18 cellular contexts compared by ENCODE assay signal in genomic region chr9:7164440-7165349, GRCh38.
A peak's percentile ranks its signal among the peaks of the same experiment; 100 is the strongest.
DNase-seq lines count a peak whose midpoint lies in the region; ATAC-seq and TF ChIP-seq lines count a peak whose summit lies in the region.
"Had no signal": no experiment of that assay in that cellular context is flagged by ENCODE, and none has a peak within 500 bp of the region (broad histone marks: within the 10 kb centered on the region; RNA-seq: fewer than 3 reads in every experiment).

No MANE protein-coding gene starts in this region.

- H3K27ac Mint-ChIP-seq in CD8-positive, alpha-beta T cell, result peak overlapping the region; percentile 27
- H3K27ac Mint-ChIP-seq in IgD-negative memory B cell (peak overlapping the region in 2 of 3 donors; percentile 49 to 77), osteocyte (ENCODE audit: unreplicated experiment) (no peak overlapping the region)

- H3K9ac ChIP-seq in colonic mucosa (ENCODE audit: low read depth in 2 of 2, low read length in 2 of 2), result no peak overlapping the region
- no peak overlapping the region for H3K9ac ChIP-seq in parathyroid adenoma
- H3K9ac ChIP-seq: BLaER1, GM23248, KMS-11 had no signal

- TF ChIP-seq POLR2A in tibial nerve (IDR thresholded peaks at IDR 0.05), result no peak

- POLR2A ChIA-PET in CD8-positive, alpha-beta T cell (lab: Charles Lee), result no interaction called here

- intact Hi-C loops in CD8-positive, alpha-beta T cell (cut with DNase I, micrococcal nuclease), result no loop called here
- intact Hi-C loops in colonic mucosa (cut with DNase I), result no loop called here

- ATAC-seq in CD8-positive, alpha-beta T cell, result no peak
- ATAC-seq: PC-3, SK-N-SH treated with all-trans-retinoic acid at 6 μM for 48 hours had no signal

- no peaks in the 10 kb centered on the region for H3K27me3 Mint-ChIP-seq in CD8-positive, alpha-beta T cell (ENCODE audit: low read depth)
- H3K27me3 Mint-ChIP-seq in IgD-negative memory B cell, result no peaks in the 10 kb centered on the region
- H3K27me3 Mint-ChIP-seq in osteocyte (ENCODE audit: unreplicated experiment), result no peaks in the 10 kb centered on the region

- WGBS in tibial nerve, 2 donors, result 71 to 79% methylated on average over 13 of the region's 13 CpGs

- H3K4me2 ChIP-seq in parathyroid adenoma (ENCODE audit: low read length), result peak overlapping the region; percentile 7
- H3K4me2 ChIP-seq: BLaER1, KMS-11 had no signal

- H3K36me3 Mint-ChIP-seq in CD8-positive, alpha-beta T cell, result peaks cover 66% of the 10 kb centered on the region
- H3K36me3 Mint-ChIP-seq in IgD-negative memory B cell (peaks cover 6% of the 10 kb centered on the region), osteocyte (ENCODE audit: unreplicated experiment) (peaks cover 5% of the 10 kb centered on the region)

- DNase-seq in CD8-positive, alpha-beta T cell, result no peak
- peak; percentile 62 for DNase-seq in colonic mucosa
- DNase-seq in stimulated activated CD4-positive, alpha-beta T cell treated with anti-CD3 and anti-CD28 coated beads, Interleukin-2, amount 100 ng/mL, for 24 hours, result no peak
- DNase-seq in tibial nerve (ENCODE audit: low spot score in 2 of 2), result no peak
- DNase-seq in osteocyte (ENCODE audit: extremely low spot score, unreplicated experiment), result no peak
- DNase-seq: GM23248, HCEC 1CT, MV-4-11, NCI-H2081 treated with DMSO at 0.1 percent for 48 hours, NCI-H510A, PC-3, SIG-M5 had no signal

- H3K79me2 ChIP-seq in parathyroid adenoma, result no peaks in the 10 kb centered on the region

- no peaks in the 10 kb centered on the region for H3K9me3 ChIP-seq in CD8-positive, alpha-beta T cell (ENCODE audit: low read length)
- H3K9me3 ChIP-seq in colonic mucosa, result no peaks in the 10 kb centered on the region
- no peaks in the 10 kb centered on the region for H3K9me3 ChIP-seq in parathyroid adenoma (ENCODE audit: control insufficient read depth, low read length)
- no peaks in the 10 kb centered on the region for H3K9me3 ChIP-seq in tibial nerve
- H3K9me3 ChIP-seq: BLaER1 had no signal

- H3K4me1 Mint-ChIP-seq in CD8-positive, alpha-beta T cell (ENCODE audit: low read depth), result peaks cover 1% of the 10 kb centered on the region
- H3K4me1 Mint-ChIP-seq in IgD-negative memory B cell, result no peaks in the 10 kb centered on the region
- peaks cover 5% of the 10 kb centered on the region for H3K4me1 Mint-ChIP-seq in osteocyte (ENCODE audit: unreplicated experiment)

- CTCF ChIA-PET in CD8-positive, alpha-beta T cell (lab: Charles Lee), result no interaction called here

- no peaks in the 10 kb centered on the region for H3K27me3 ChIP-seq in CD8-positive, alpha-beta T cell (ENCODE audit: insufficient read depth, low read length)
- no peaks in the 10 kb centered on the region for H3K27me3 ChIP-seq in colonic mucosa
- H3K27me3 ChIP-seq in parathyroid adenoma (ENCODE audit: control insufficient read depth, insufficient read depth, low read length), result no peaks in the 10 kb centered on the region
- no peaks in the 10 kb centered on the region for H3K27me3 ChIP-seq in tibial nerve
- H3K27me3 ChIP-seq: BLaER1 had no signal

- H3K4me3 Mint-ChIP-seq in CD8-positive, alpha-beta T cell, result no peak overlapping the region
- H3K4me3 Mint-ChIP-seq in IgD-negative memory B cell (no peak overlapping the region), osteocyte (ENCODE audit: unreplicated experiment) (no peak overlapping the region)

- H3K9me3 Mint-ChIP-seq in CD8-positive, alpha-beta T cell, result no peaks in the 10 kb centered on the region
- no peaks in the 10 kb centered on the region for H3K9me3 Mint-ChIP-seq in IgD-negative memory B cell
- H3K9me3 Mint-ChIP-seq in osteocyte (ENCODE audit: unreplicated experiment), result peaks cover 4% of the 10 kb centered on the region

- H3K4me1 ChIP-seq in CD8-positive, alpha-beta T cell (ENCODE audit: insufficient read depth, low read length), result no peaks in the 10 kb centered on the region
- H3K4me1 ChIP-seq in colonic mucosa, result no peaks in the 10 kb centered on the region
- H3K4me1 ChIP-seq in parathyroid adenoma, result no peaks in the 10 kb centered on the region
- H3K4me1 ChIP-seq in tibial nerve, result no peaks in the 10 kb centered on the region
- H3K4me1 ChIP-seq: BLaER1 had no signal

- no peak for TF ChIP-seq EP300 in tibial nerve (IDR thresholded peaks at IDR 0.05)

- peaks cover 9% of the 10 kb centered on the region for H3K36me3 ChIP-seq in CD8-positive, alpha-beta T cell (ENCODE audit: insufficient read depth, low read length)
- H3K36me3 ChIP-seq in colonic mucosa (peaks cover under 1% of the 10 kb centered on the region), parathyroid adenoma (ENCODE audit: control insufficient read depth, insufficient read depth, low read length) (no peaks in the 10 kb centered on the region), tibial nerve (peaks cover 0 to 45% (median 0%) of the 10 kb centered on the region in 3 donors)

- H3K4me3 ChIP-seq in CD8-positive, alpha-beta T cell (ENCODE audit: low read depth, low read length), result no peak overlapping the region
- H3K4me3 ChIP-seq in colonic mucosa (no peak overlapping the region), parathyroid adenoma (ENCODE audit: low read depth, low read length) (no peak overlapping the region), tibial nerve (no peak overlapping the region)
- H3K4me3 ChIP-seq: BLaER1, GM23248 had no signal

- no peak overlapping the region for H2AFZ ChIP-seq in parathyroid adenoma
- H2AFZ ChIP-seq: GM23248 had no signal

- no peak overlapping the region for H3K27ac ChIP-seq in CD8-positive, alpha-beta T cell (ENCODE audit: low read depth, low read length)
- H3K27ac ChIP-seq in colonic mucosa (peak overlapping the region; percentile 9), parathyroid adenoma (no peak overlapping the region), tibial nerve (no peak overlapping the region)
- H3K27ac ChIP-seq: BLaER1, GM23248, KMS-11, RWPE1 had no signal

- TF ChIP-seq CTCF in CD8-positive, alpha-beta T cell (IDR thresholded peaks at IDR 0.05), result no peak
- TF ChIP-seq CTCF in colonic mucosa (IDR thresholded peaks at IDR 0.05) (no peak), parathyroid adenoma (IDR thresholded peaks at IDR 0.05) (no peak), tibial nerve (IDR thresholded peaks at IDR 0.05) (no peak), osteocyte (IDR thresholded peaks at IDR 0.05) (no peak)
